3 cellular contexts compared by ENCODE assay signal in the genomic region with DNA sequence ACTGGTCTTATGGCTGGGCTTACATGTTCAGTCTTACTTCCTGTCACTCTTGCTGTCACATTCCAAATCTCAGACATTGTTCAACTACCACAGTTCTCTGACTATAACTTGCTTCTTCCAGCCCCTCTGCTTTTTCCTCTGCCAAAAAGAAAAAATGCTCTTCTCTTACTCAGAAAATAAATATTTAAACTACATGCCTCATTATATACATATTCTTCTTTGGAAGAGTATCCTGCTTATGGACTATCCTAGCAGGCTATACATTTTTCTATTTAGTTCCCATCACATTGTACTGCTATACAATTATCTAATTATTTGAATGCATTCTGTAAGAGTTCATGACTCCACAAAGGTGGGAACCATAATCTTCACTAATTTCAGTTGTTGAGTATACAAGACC.
"Had no signal": no experiment of that assay in that cellular context is flagged by ENCODE, and none has a peak within 500 bp of the region (broad histone marks: within the 10 kb centered on the region; RNA-seq: fewer than 3 reads in every experiment).

No MANE protein-coding gene starts in this region.

- H3K4me3 ChIP-seq: GM12878 had no signal

- DNase-seq: GDM1, GF-D8 had no signal

- ATAC-seq: GM12878 had no signal
